In genomic region chr2:112582314-112582746, GRCh38 we compare ENCODE assay signal across 8 cellular contexts. TPM values are rescaled to one million over a fixed set of nuclear protein-coding genes. Genes with fewer than 3 reads are reported as not detected.
DNase-seq lines count a peak whose midpoint lies in the region; ATAC-seq, FAIRE-seq and TF ChIP-seq lines count a peak whose summit lies in the region.

No MANE protein-coding gene starts in this region.

- H3K36me3 ChIP-seq in MM.1S (replicated peaks; ENCODE audit: insufficient read depth, low read length): no peaks in the 10 kb centered on the region
- no peaks in the 10 kb centered on the region; the same call in 1 of the 2 replicates for H3K36me3 ChIP-seq in SJCRH30
- H3K36me3 ChIP-seq in K562 (ENCODE audit: control insufficient read depth, insufficient read depth, low read length): peaks cover 13% of the 10 kb centered on the region; the same call in 1 of the 3 replicates
- H3K36me3 ChIP-seq in left lung: peaks cover 0 to 7% of the 10 kb centered on the region in 2 donors

- H3K27me3 Mint-ChIP-seq in stimulated activated naive CD8-positive, alpha-beta T cell treated with anti-CD3 and anti-CD28 coated beads, Interleukin-15, amount 100 ng/mL, for 72 hours: no peaks in the 10 kb centered on the region

- no peak for TF ChIP-seq POLR2A in K562 (conservative IDR thresholded peaks at IDR 0.05)

- no peaks in the 10 kb centered on the region for H3K27me3 ChIP-seq in MM.1S (replicated peaks; ENCODE audit: insufficient read depth, low read length)
- no peaks in the 10 kb centered on the region for H3K27me3 ChIP-seq in SJCRH30
- no peaks in the 10 kb centered on the region for H3K27me3 ChIP-seq in K562 (ENCODE audit: control insufficient read depth in 2 of 2, insufficient read depth in 2 of 2, low read length in 2 of 2)
- H3K27me3 ChIP-seq in left lung: no peaks in the 10 kb centered on the region

- H3K9ac ChIP-seq in MM.1S (ENCODE audit: low read length) (no peak overlapping the region), K562 (ENCODE audit: insufficient read depth in 1 of 2, low read depth in 2 of 2, low read length in 2 of 2) (peak overlapping the region in 1 of 2 experiments; percentile 46; a peak in 1 of 4 replicates)

- 32% methylated on average over 10 of the region's 10 CpGs for WGBS in K562 (ENCODE audit: insufficient coverage, low coverage, missing lambda C conversion rate)

- peaks cover 18% of the 10 kb centered on the region for H3K4me1 ChIP-seq in MM.1S (ENCODE audit: low read length)
- peaks cover 6% of the 10 kb centered on the region for H3K4me1 ChIP-seq in SJCRH30
- peaks cover 16 to 19% of the 10 kb centered on the region in 2 experiments; a peak in 4 of 5 replicates for H3K4me1 ChIP-seq in K562 (replicated peaks in 1 of 2; ENCODE audit: control insufficient read depth in 2 of 2, insufficient read depth in 2 of 2, low read length in 2 of 2)
- H3K4me1 ChIP-seq in left lung: peaks cover 4 to 28% of the 10 kb centered on the region in 2 donors

- H3K4me2 ChIP-seq in MM.1S (ENCODE audit: low read depth, low read length) (no peak overlapping the region), K562 (ENCODE audit: insufficient read depth, low read length) (no peak overlapping the region)

- no peaks in the 10 kb centered on the region for H3K9me1 ChIP-seq in K562 (ENCODE audit: control insufficient read depth, insufficient read depth, low read length)

- H3K4me1 Mint-ChIP-seq in stimulated activated naive CD8-positive, alpha-beta T cell treated with anti-CD3 and anti-CD28 coated beads, Interleukin-15, amount 100 ng/mL, for 72 hours: peaks cover 41% of the 10 kb centered on the region

- H3K4me3 ChIP-seq in MM.1S (ENCODE audit: low read length) (no peak overlapping the region), SJCRH30 (no peak overlapping the region), K562 (no peak overlapping the region), left lung (no peak overlapping the region)

- peaks cover 26% of the 10 kb centered on the region for H3F3A ChIP-seq in MM.1S (ENCODE audit: insufficient read depth, low read length)

- no peak for TF ChIP-seq EP300 in K562 (IDR thresholded peaks at IDR 0.05; ENCODE audit: low read length)

- peak; percentile 70 to 82 for TF ChIP-seq RAD21 in K562 (CRISPR knock-in tag; conservative IDR thresholded peaks at IDR 0.05 in 1 of 2, IDR thresholded peaks at IDR 0.05 in 1 of 2)

- intact Hi-C loops in K562 (cut with micrococcal nuclease): loop anchor here (1.0 to 5.0 kb wide), 5 partner anchors 40 to 695 kb away; partner anchors contain the start of genes POLR1B and ZC3H6
- intact Hi-C loops in left lung (cut with DNase I): no loop called here

- H3K9me3 ChIP-seq in MM.1S (replicated peaks; ENCODE audit: insufficient read depth, low read length): no peaks in the 10 kb centered on the region
- H3K9me3 ChIP-seq in SJCRH30 (replicated peaks): no peaks in the 10 kb centered on the region
- no peaks in the 10 kb centered on the region for H3K9me3 ChIP-seq in K562 (replicated peaks; ENCODE audit: control insufficient read depth, insufficient read depth, low read depth, low read length)
- no peaks in the 10 kb centered on the region for H3K9me3 ChIP-seq in left lung

- no peak overlapping the region for H3K4me3 Mint-ChIP-seq in stimulated activated naive CD8-positive, alpha-beta T cell treated with anti-CD3 and anti-CD28 coated beads, Interleukin-15, amount 100 ng/mL, for 72 hours

- H4K20me1 ChIP-seq in MM.1S (ENCODE audit: insufficient read depth, low read length): no peaks in the 10 kb centered on the region
- no peaks in the 10 kb centered on the region for H4K20me1 ChIP-seq in K562 (replicated peaks; ENCODE audit: control insufficient read depth, insufficient read depth, low read length)

- H3K9me3 Mint-ChIP-seq in stimulated activated naive CD8-positive, alpha-beta T cell treated with anti-CD3 and anti-CD28 coated beads, Interleukin-15, amount 100 ng/mL, for 72 hours: no peaks in the 10 kb centered on the region

- no TSS peak for BruUV-seq in K562 (replicated peaks; lab: Mats Ljungman, UMichigan)

- POLR2A ChIA-PET in K562 (lab: Yijun Ruan, JAX): interaction anchor here (0.9 to 1.6 kb wide), 2 partner anchors 94 to 103 kb away, joined by 4 read pairs; no protein-coding TSS in a partner anchor

- no peaks in the 10 kb centered on the region for H3K9me2 ChIP-seq in MM.1S (replicated peaks; ENCODE audit: insufficient read depth, low read length)

- H2AFZ ChIP-seq in MM.1S (ENCODE audit: low read length) (no peak overlapping the region), K562 (ENCODE audit: low read depth, low read length) (peak overlapping the region; percentile 40)

- peaks cover 24% of the 10 kb centered on the region for H3K79me2 ChIP-seq in MM.1S (ENCODE audit: low read length)
- peaks cover 24% of the 10 kb centered on the region for H3K79me2 ChIP-seq in K562 (ENCODE audit: control insufficient read depth, insufficient read depth, low read length)

- CTCF ChIA-PET in K562 (lab: Yijun Ruan, JAX; ENCODE audit: low intra/inter-chr PET ratio): interaction anchor here (0.6 to 3.1 kb wide), 6 partner anchors 40 to 533 kb away, joined by 3 to 24 read pairs (median 8); partner anchors contain the start of genes POLR1B and TTL

- DNase-seq in GDM1 (lab: John Stamatoyannopoulos, UW): peak; percentile 24
- peak; percentile 68 for DNase-seq in MM.1S
- DNase-seq in SJCRH30: peak; percentile 39 to 81
- DNase-seq in K562 (ENCODE audit: extremely low read depth in 1 of 4, low spot score in 3 of 4): peak; percentile 19 to 72 (median 32)
- no peak for DNase-seq in left lung
- peak; percentile 10 to 21 for DNase-seq in stimulated activated naive CD8-positive, alpha-beta T cell treated with anti-CD3 and anti-CD28 coated beads, Interleukin-15, amount 100 ng/mL, for 72 hours
- no peak for DNase-seq in GM19240 (ENCODE audit: insufficient read length, low spot score)
- DNase-seq in NK-92 (lab: John Stamatoyannopoulos, UW; ENCODE audit: unreplicated experiment): no peak

- TF ChIP-seq CTCF in MM.1S (IDR thresholded peaks at IDR 0.05; ENCODE audit: low read length) (peak; percentile 47), K562 (IDR thresholded peaks at IDR 0.05 in 2 of 3, conservative IDR thresholded peaks at IDR 0.05 in 1 of 3; ENCODE audit: insufficient read depth in 2 of 3, low read depth in 1 of 3, low read length in 3 of 3) (peak; percentile 47 to 74 (median 49)), left lung (IDR thresholded peaks at IDR 0.05) (peak; percentile 41 to 44)

- no peak overlapping the region for H3K27ac Mint-ChIP-seq in stimulated activated naive CD8-positive, alpha-beta T cell treated with anti-CD3 and anti-CD28 coated beads, Interleukin-15, amount 100 ng/mL, for 72 hours

- H3K27ac ChIP-seq in MM.1S (ENCODE audit: low read length) (no peak overlapping the region), SJCRH30 (no peak overlapping the region), K562 (ENCODE audit: extremely low read depth, low read depth, low read length) (peak overlapping the region; percentile 56; the same call in 2 of the 3 replicates), left lung (no peak overlapping the region)

- in situ Hi-C loops in K562 (cut with MboI): loop anchor here (10.0 kb wide), 2 partner anchors 458 to 678 kb away; no protein-coding TSS in a partner anchor

- peak; percentile 30 for ATAC-seq in K562
- peak; percentile 36 for ATAC-seq in left lung
- peak; percentile 13 for ATAC-seq in stimulated activated naive CD8-positive, alpha-beta T cell treated with anti-CD3 and anti-CD28 coated beads, Interleukin-15, amount 100 ng/mL, for 72 hours

- FAIRE-seq in K562 (lab: Jason Lieb, UNC): peak; percentile 67

RNA-seq across cellular contexts. Expression of gene CHCHD5, which starts 2.1 kb away (rescaled TPM):
- 11.2 and 12.3 TPM in 2 replicates for total RNA-seq in SJCRH30 (2014; rRNA removed; shearing (Covaris generic))
- 7.9 and 16.5 TPM in 2 replicates for total RNA-seq in K562 (2011; cell fraction: chromatin; rRNA removed; ENCODE audit: low replicate concordance)
- 11.1 and 12.7 TPM in 2 replicates for total RNA-seq in K562 (2011; cell fraction: nucleolus; rRNA removed)
- 13.7 and 16.6 TPM in 2 replicates for total RNA-seq in K562 (2011; cell fraction: nucleoplasm; rRNA removed)
- total RNA-seq in K562 (2014; rRNA removed) (33.4 and 61.2 TPM in 2 replicates), K562 (2014; rRNA removed; fragmentation: Illumina TruSeq; extraction: Trizol) (5.7 and 7.4 TPM in 2 replicates), K562 (2015; rRNA removed; fragmentation: Illumina TruSeq; extraction: Trizol) (25.8 and 29.4 TPM in 2 replicates), K562 (2021) (42.9 and 55.3 TPM in 2 replicates), left lung (10 to 100 TPM; 26.8 to 28.7 TPM)
- polyA plus RNA-seq in K562 (2011; rRNA removed) (16.4 and 21.9 TPM in 2 replicates), K562 (2014; fragmentation: Illumina TruSeq; extraction: Trizol) (21.0 and 45.8 TPM in 2 replicates), K562 (2014; fragmentation: Nextera tagmentation; extraction: Ambion mirVana) (10 to 100 TPM; 56.0 to 79.3 TPM), K562 (2014; rRNA removed) (42.4 and 61.3 TPM in 2 replicates)
- 36.1 and 82.6 TPM in 2 replicates for polyA plus RNA-seq in K562 (2011; cell fraction: cytosol; rRNA removed)
- 16.0 and 28.0 TPM in 2 replicates for polyA plus RNA-seq in K562 (2011; cell fraction: nucleus; rRNA removed)
- polyA plus RNA-seq in K562 (2012): 66.1 and 68.6 TPM in 2 replicates
- polyA minus RNA-seq in K562 (2011; rRNA and poly(A)+ RNA removed): 2.9 and 3.0 TPM in 2 replicates
- 8.4 and 11.6 TPM in 2 replicates for polyA minus RNA-seq in K562 (2011; cell fraction: cytosol; rRNA and poly(A)+ RNA removed)
- polyA minus RNA-seq in K562 (2011; cell fraction: nucleus; rRNA and poly(A)+ RNA removed): 3.5 and 6.0 TPM in 2 replicates

RNA-seq across cellular contexts. Expression of gene POLR1B, which starts 40.1 kb away (rescaled TPM):
- 30.3 and 37.5 TPM in 2 replicates for total RNA-seq in SJCRH30 (2014; rRNA removed; shearing (Covaris generic))
- total RNA-seq in K562 (2011; cell fraction: chromatin; rRNA removed; ENCODE audit: low replicate concordance): 74.4 and 133 TPM in 2 replicates
- 31.9 and 32.0 TPM in 2 replicates for total RNA-seq in K562 (2011; cell fraction: nucleolus; rRNA removed)
- total RNA-seq in K562 (2011; cell fraction: nucleoplasm; rRNA removed): 44.6 and 47.5 TPM in 2 replicates
- total RNA-seq in K562 (2014; rRNA removed): 21.2 and 27.9 TPM in 2 replicates
- total RNA-seq in K562 (2014; rRNA removed; fragmentation: Illumina TruSeq; extraction: Trizol): 47.9 and 55.1 TPM in 2 replicates
- total RNA-seq in K562 (2015; rRNA removed; fragmentation: Illumina TruSeq; extraction: Trizol): 42.3 and 46.4 TPM in 2 replicates
- total RNA-seq in K562 (2021): 53.9 and 60.8 TPM in 2 replicates
- 32.4 and 47.9 TPM in 2 replicates for polyA plus RNA-seq in K562 (2011; rRNA removed)
- 26.7 and 44.0 TPM in 2 replicates for polyA plus RNA-seq in K562 (2011; cell fraction: cytosol; rRNA removed)
- 25.3 and 33.6 TPM in 2 replicates for polyA plus RNA-seq in K562 (2011; cell fraction: nucleus; rRNA removed)
- polyA plus RNA-seq in K562 (2012): 12.2 and 23.6 TPM in 2 replicates
- 39.6 and 40.2 TPM in 2 replicates for polyA plus RNA-seq in K562 (2014; fragmentation: Illumina TruSeq; extraction: Trizol)
- polyA plus RNA-seq in K562 (2014; fragmentation: Nextera tagmentation; extraction: Ambion mirVana): 10 to 100 TPM; 19.8 to 38.6 TPM
- polyA plus RNA-seq in K562 (2014; rRNA removed): 22.8 and 24.7 TPM in 2 replicates
- polyA minus RNA-seq in K562 (2011; rRNA and poly(A)+ RNA removed): 112 and 124 TPM in 2 replicates
- polyA minus RNA-seq in K562 (2011; cell fraction: cytosol; rRNA and poly(A)+ RNA removed): 40.5 and 66.9 TPM in 2 replicates
- 23.6 and 37.7 TPM in 2 replicates for polyA minus RNA-seq in K562 (2011; cell fraction: nucleus; rRNA and poly(A)+ RNA removed)
- 10 to 100 TPM; 20.2 to 25.3 TPM for total RNA-seq in left lung

Comparison
In these comparisons a context has a peak if more than half of its experiments do, and no peak if none do; other contexts are left out.
1. DNase-seq: peak in GDM1 (single experiment), MM.1S (single experiment), SJCRH30 (2 of 2), K562 (4 of 4) and stimulated activated naive CD8-positive, alpha-beta T cell treated with anti-CD3 and anti-CD28 coated beads, Interleukin-15, amount 100 ng/mL, for 72 hours (2 of 2); none in left lung (0 of 2), GM19240 (single experiment) and NK-92 (single experiment).
2. Peak in every context shown above with its lines, with median percentiles within 50 percentile points of each other: CTCF ChIP-seq and ATAC-seq.